Comparison of ENCODE assay signal across 20 cellular contexts in genomic region chr2:87996570-87996969, GRCh38. TPM values are rescaled to one million over a fixed set of nuclear protein-coding genes. Genes with fewer than 3 reads are reported as not detected.
DNase-seq lines count a peak whose midpoint lies in the region; ATAC-seq and TF ChIP-seq lines count a peak whose summit lies in the region.
"Had no signal": no experiment of that assay in that cellular context is flagged by ENCODE, and none has a peak within 500 bp of the region (broad histone marks: within the 10 kb centered on the region; RNA-seq: fewer than 3 reads in every experiment).

No MANE protein-coding gene starts in this region.

- intact Hi-C loops in Right ventricle myocardium inferior (cut with DNase I), result no loop called here
- intact Hi-C loops in left ventricle myocardium inferior (cut with micrococcal nuclease), result no loop called here
- intact Hi-C loops in CD14-positive monocyte (cut with micrococcal nuclease), result no loop called here

- H3K27me3 Mint-ChIP-seq in CD14-positive monocyte (ENCODE audit: low read depth in 3 of 3), result peaks cover 0 to 3% (median 1%) of the 10 kb centered on the region in 3 donors

- no peaks in the 10 kb centered on the region for H3K9me2 ChIP-seq in hepatocyte (replicated peaks; ENCODE audit: insufficient read depth)

- H3K4me1 Mint-ChIP-seq in CD14-positive monocyte, result peaks cover 7% of the 10 kb centered on the region

- no peak overlapping the region for H3K27ac Mint-ChIP-seq in CD14-positive monocyte
- H3K27ac Mint-ChIP-seq: HFFc6 had no signal

- H3K9me3 ChIP-seq in left ventricle myocardium inferior (replicated peaks), result no peaks in the 10 kb centered on the region
- no peaks in the 10 kb centered on the region for H3K9me3 ChIP-seq in hepatocyte (ENCODE audit: low read depth)
- H3K9me3 ChIP-seq: Caco-2 had no signal

- H3K27me3 ChIP-seq in left ventricle myocardium inferior (ENCODE audit: low read depth), result no peaks in the 10 kb centered on the region
- H3K27me3 ChIP-seq in hepatocyte, result no peaks in the 10 kb centered on the region

- DNase-seq in Right ventricle myocardium inferior (ENCODE audit: missing footprints), result peak; percentile 17
- no peak for DNase-seq in left ventricle myocardium inferior
- peak; percentile 69 for DNase-seq in OCI-M1 (lab: John Stamatoyannopoulos, UW)
- DNase-seq in hepatocyte (ENCODE audit: low spot score), result peak; percentile 1
- no peak for DNase-seq in glomerular visceral epithelial cell (ENCODE audit: extremely low spot score)
- no peak for DNase-seq in NCI-H69 (lab: John Stamatoyannopoulos, UW)
- DNase-seq in CD14-positive monocyte (ENCODE audit: low spot score), result no peak
- DNase-seq in HuH-7 (ENCODE audit: low spot score), result no peak
- DNase-seq: Caco-2, DMS153, EL, HFFc6, Karpas-422, MM.1S, NCI-H1417 treated with DMSO at 0.1 percent for 48 hours, NCI-H1930, NCI-H510A, NCI-H82, SHP77 had no signal

- H3K27ac ChIP-seq in left ventricle myocardium inferior (replicated peaks) (no peak overlapping the region), hepatocyte (no peak overlapping the region)

- H3K9me3 Mint-ChIP-seq in CD14-positive monocyte, result peaks cover 0 to 14% (median 9%) of the 10 kb centered on the region in 7 donors
- H3K9me3 Mint-ChIP-seq: HFFc6 had no signal

- no peaks in the 10 kb centered on the region for H4K20me1 ChIP-seq in hepatocyte (ENCODE audit: insufficient read depth, poor library complexity, severe bottlenecking)

- H3K4me1 ChIP-seq in left ventricle myocardium inferior (peaks cover 1% of the 10 kb centered on the region), hepatocyte (ENCODE audit: insufficient read depth) (no peaks in the 10 kb centered on the region)
- H3K4me1 ChIP-seq: Caco-2 had no signal

- H3K4me2 ChIP-seq in hepatocyte, result no peak overlapping the region

- no peak overlapping the region for H3K4me3 Mint-ChIP-seq in CD14-positive monocyte
- H3K4me3 Mint-ChIP-seq: HFFc6 had no signal

- no peak for TF ChIP-seq CTCF in left ventricle myocardium inferior (IDR thresholded peaks at IDR 0.05; ENCODE audit: borderline replicate concordance)
- no peak for TF ChIP-seq CTCF in hepatocyte (IDR thresholded peaks at IDR 0.05; ENCODE audit: poor library complexity)
- no peak for TF ChIP-seq CTCF in CD14-positive monocyte (IDR thresholded peaks at IDR 0.05)

- H2AFZ ChIP-seq in hepatocyte, result no peak overlapping the region

- no peak for ATAC-seq in Right ventricle myocardium inferior
- ATAC-seq: SK-N-SH treated with all-trans-retinoic acid at 6 μM for 48 hours had no signal

- no peak overlapping the region for H3K4me3 ChIP-seq in left ventricle myocardium inferior
- H3K4me3 ChIP-seq in hepatocyte, result no peak overlapping the region

- H3K79me2 ChIP-seq in hepatocyte, result no peaks in the 10 kb centered on the region

- no peaks in the 10 kb centered on the region for H3K36me3 ChIP-seq in left ventricle myocardium inferior
- no peaks in the 10 kb centered on the region for H3K36me3 ChIP-seq in hepatocyte (replicated peaks; ENCODE audit: insufficient read depth, low read depth)

- H3K36me3 Mint-ChIP-seq in CD14-positive monocyte, result no peaks in the 10 kb centered on the region

- 90% methylated on average over 6 of the region's 6 CpGs for WGBS in hepatocyte (ENCODE audit: low lambda C conversion rate, missing lambda C conversion rate)

RNA-seq across cellular contexts. Expression of gene RNU2-63P, which starts 19.8 kb away (rescaled TPM):
- not detected for total RNA-seq in Right ventricle myocardium inferior
- total RNA-seq in left ventricle myocardium inferior, result not detected
- not detected in 2 replicates for total RNA-seq in hepatocyte
- polyA plus RNA-seq in hepatocyte, result 1.4 and 1.5 TPM in 2 replicates
- polyA plus RNA-seq in CD14-positive monocyte, result 1 to 10 TPM; 7.5 to 8.0 TPM

RNA-seq across cellular contexts. Expression of gene KRCC1, which starts 59.0 kb away (rescaled TPM):
- 23.8 TPM for total RNA-seq in Right ventricle myocardium inferior
- 21.2 TPM for total RNA-seq in left ventricle myocardium inferior
- 30.4 and 30.9 TPM in 2 replicates for total RNA-seq in hepatocyte
- 18.3 and 18.5 TPM in 2 replicates for polyA plus RNA-seq in hepatocyte
- 10 to 100 TPM; 24.7 to 31.6 TPM for polyA plus RNA-seq in CD14-positive monocyte

Comparison
In these comparisons a context has a peak if more than half of its experiments do, and no peak if none do; other contexts are left out.
1. DNase-seq: peak in Right ventricle myocardium inferior (single experiment), OCI-M1 (single experiment) and hepatocyte (single experiment); none in left ventricle myocardium inferior (single experiment), glomerular visceral epithelial cell (single experiment), NCI-H69 (single experiment), CD14-positive monocyte (single experiment) and HuH-7 (single experiment).